ENCODE assay signal across 1 cellular context in genomic region chr20:38167851-38168760, GRCh38.
TF ChIP-seq lines count a peak whose summit lies in the region.

No MANE protein-coding gene starts in this region.

TF ChIP-seq in HepG2, 621 proteins besides CTCF, POLR2A, EP300 and RAD21 (continued from another document and continues in another):
- TF ChIP-seq ETS1 (CRISPR knock-in tag; IDR thresholded peaks at IDR 0.05) (no peak), CREB1 (IDR thresholded peaks at IDR 0.05) (peak; percentile 86), CREB1 (CRISPR knock-in tag; IDR thresholded peaks at IDR 0.05) (no peak), RFXANK (CRISPR knock-in tag; IDR thresholded peaks at IDR 0.05) (0 out of 2 replicates have a peak, but pooled peaks have one; percentile 78), ZNF576 (CRISPR knock-in tag; IDR thresholded peaks at IDR 0.05) (no peak), ZNF691 (CRISPR knock-in tag; IDR thresholded peaks at IDR 0.05; ENCODE audit: borderline replicate concordance, low read depth) (peak; percentile 77; the same call in 1 of the 2 replicates), ZNF598 (CRISPR knock-in tag; IDR thresholded peaks at IDR 0.05; ENCODE audit: borderline replicate concordance) (no peak), POLR2AphosphoS5 (IDR thresholded peaks at IDR 0.05; ENCODE audit: low read depth, low read length) (no peak), SMAD3 (CRISPR knock-in tag; IDR thresholded peaks at IDR 0.05) (peak; percentile 81; the same call in 1 of the 2 replicates), ZNF280D (CRISPR knock-in tag; IDR thresholded peaks at IDR 0.05) (peak; percentile 77), NFIB (CRISPR knock-in tag; IDR thresholded peaks at IDR 0.05; ENCODE audit: borderline replicate concordance) (no peak), TGIF2 (CRISPR knock-in tag; IDR thresholded peaks at IDR 0.05) (peak; percentile 95), ZNF350 (CRISPR knock-in tag; IDR thresholded peaks at IDR 0.05; ENCODE audit: borderline replicate concordance, low read depth) (peak; percentile 76), KLF11 (CRISPR knock-in tag; IDR thresholded peaks at IDR 0.05) (no peak), SALL1 (CRISPR knock-in tag; IDR thresholded peaks at IDR 0.05) (peak; percentile 83), JUN (CRISPR knock-in tag; IDR thresholded peaks at IDR 0.05) (peak; percentile 69; the same call in 1 of the 2 replicates), ZFP36 (IDR thresholded peaks at IDR 0.05; ENCODE audit: borderline replicate concordance, low read depth, low read length, partially characterized antibody) (peak; percentile 84), CBX5 (CRISPR knock-in tag; IDR thresholded peaks at IDR 0.05; ENCODE audit: borderline replicate concordance) (peak; percentile 84; the same call in 1 of the 2 replicates), KDM4B (CRISPR knock-in tag; IDR thresholded peaks at IDR 0.05) (no peak), ZBTB33 (CRISPR knock-in tag; IDR thresholded peaks at IDR 0.05) (0 out of 2 replicates have a peak, but pooled peaks have one; percentile 5), MXI1 (IDR thresholded peaks at IDR 0.05; ENCODE audit: borderline replicate concordance, low read depth, low read length) (no peak), FOSL2 (CRISPR knock-in tag; IDR thresholded peaks at IDR 0.05) (peak; percentile 97), ZNF24 (IDR thresholded peaks at IDR 0.05) (no peak), PBX3 (CRISPR knock-in tag; IDR thresholded peaks at IDR 0.05; ENCODE audit: borderline replicate concordance) (no peak), GATAD2A (CRISPR knock-in tag; IDR thresholded peaks at IDR 0.05) (peak; percentile 82), ZGPAT (CRISPR knock-in tag; IDR thresholded peaks at IDR 0.05) (peak; percentile 60), IKZF5 (CRISPR knock-in tag; IDR thresholded peaks at IDR 0.05) (peak; percentile 38; the same call in 1 of the 2 replicates), ZNF263 (CRISPR knock-in tag; IDR thresholded peaks at IDR 0.05) (no peak), ZFP37 (CRISPR knock-in tag; IDR thresholded peaks at IDR 0.05; ENCODE audit: borderline replicate concordance) (no peak), FUBP1 (CRISPR knock-in tag; IDR thresholded peaks at IDR 0.05; ENCODE audit: borderline replicate concordance) (no peak), TRAFD1 (CRISPR knock-in tag; IDR thresholded peaks at IDR 0.05; ENCODE audit: borderline replicate concordance) (no peak; the same call in 1 of the 2 replicates), ZSCAN21 (CRISPR knock-in tag; IDR thresholded peaks at IDR 0.05; ENCODE audit: borderline replicate concordance) (peak; percentile 77), NFAT5 (CRISPR knock-in tag; IDR thresholded peaks at IDR 0.05) (no peak), HOMEZ (CRISPR knock-in tag; IDR thresholded peaks at IDR 0.05; ENCODE audit: low read depth) (peak; percentile 5; the same call in 1 of the 2 replicates)
